In genomic region chr12:90729741-90730140, GRCh38 we compare ENCODE assay signal across 22 cellular contexts.
A peak's percentile ranks its signal among the peaks of the same experiment; 100 is the strongest.
DNase-seq lines count a peak whose midpoint lies in the region; ATAC-seq, FAIRE-seq and TF ChIP-seq lines count a peak whose summit lies in the region.
"Had no signal": no experiment of that assay in that cellular context is flagged by ENCODE, and none has a peak within 500 bp of the region (broad histone marks: within the 10 kb centered on the region; RNA-seq: fewer than 3 reads in every experiment).

No MANE protein-coding gene starts in this region.

- H3K4me3 ChIP-seq in ACC112 (ENCODE audit: low read depth, low read length) (no peak overlapping the region; the same call in 1 of the 2 replicates), bronchial epithelial cell (ENCODE audit: low read depth, low read length) (no peak overlapping the region)
- H3K4me3 ChIP-seq: A549, lower lobe of right lung, upper lobe of right lung had no signal

- H3K4me1 ChIP-seq in ACC112 (ENCODE audit: control insufficient read depth, insufficient read depth, low read length, unreplicated experiment) (peaks cover 17% of the 10 kb centered on the region), foreskin keratinocyte (no peaks in the 10 kb centered on the region)
- H3K4me1 ChIP-seq: A549, lower lobe of right lung, parathyroid adenoma, upper lobe of right lung had no signal

- no peaks in the 10 kb centered on the region for H3K36me3 ChIP-seq in ACC112 (ENCODE audit: insufficient read depth, low read length)
- no peaks in the 10 kb centered on the region for H3K36me3 ChIP-seq in bronchial epithelial cell (ENCODE audit: control insufficient read depth, insufficient read depth, low read length)
- H3K36me3 ChIP-seq: lower lobe of right lung, upper lobe of right lung had no signal

- H3K27ac ChIP-seq in ACC112 (ENCODE audit: low read depth, low read length) (peak overlapping the region; percentile 65; the same call in 1 of the 2 replicates), foreskin keratinocyte (no peak overlapping the region)
- H3K27ac ChIP-seq: A549, C4-2B, lower lobe of right lung, parathyroid adenoma, upper lobe of right lung had no signal

- H3K27me3 ChIP-seq in ACC112 (ENCODE audit: insufficient read depth, low read length) (no peaks in the 10 kb centered on the region), bronchial epithelial cell (ENCODE audit: control insufficient read depth, insufficient read depth, low read length) (no peaks in the 10 kb centered on the region), foreskin keratinocyte (no peaks in the 10 kb centered on the region)
- H3K27me3 ChIP-seq: upper lobe of right lung had no signal

- TF ChIP-seq CTCF in bronchial epithelial cell (IDR thresholded peaks at IDR 0.05; ENCODE audit: insufficient read depth, low read length, severe bottlenecking) = no peak
- no peak for TF ChIP-seq CTCF in foreskin keratinocyte (conservative IDR thresholded peaks at IDR 0.05)
- TF ChIP-seq CTCF in omental fat pad (IDR thresholded peaks at IDR 0.05) = no peak

- H2AFZ ChIP-seq in ACC112 (ENCODE audit: low read length, unreplicated experiment) = peak overlapping the region; percentile 75
- H2AFZ ChIP-seq: parathyroid adenoma had no signal

- no peak for FAIRE-seq in bronchial epithelial cell (lab: Jason Lieb, UNC)
- FAIRE-seq: A549, GM12891, keratinocyte had no signal

- no peaks in the 10 kb centered on the region for H3K79me2 ChIP-seq in ACC112 (ENCODE audit: control insufficient read depth, insufficient read depth, low read length, unreplicated experiment)
- H3K79me2 ChIP-seq: parathyroid adenoma had no signal

- DNase-seq in M059J (ENCODE audit: low read depth) (peak; percentile 58), bronchial epithelial cell (ENCODE audit: low read depth) (peak; percentile 75), foreskin keratinocyte (peak; percentile 54 to 84), omental fat pad (ENCODE audit: low spot score) (no peak)
- DNase-seq: activated B cell treated with CpG ODN at 0.5 μM for 24 hours; activated CD4-positive, alpha-beta memory T cell treated with anti-CD3 and anti-CD28 coated beads, Interleukin-2, amount 10 ng/mL, durations not matched to agents 7 days and 5 days; activated naive CD4-positive, alpha-beta T cell treated with anti-CD3 and anti-CD28 coated beads, Interleukin-2, amount 10 ng/mL, durations not matched to agents 7 days and 5 days; activated T-cell treated with anti-CD3 and anti-CD28 coated beads, Interleukin-2, amount 50 U/mL, for 24 hours; H7; lower lobe of right lung; NCI-H82; T-helper 2 cell; upper lobe of right lung had no signal

- ATAC-seq in foreskin keratinocyte = peak; percentile 81
- no peak for ATAC-seq in HG03469 (IDR thresholded peaks at IDR 0.05; ENCODE audit: unreplicated experiment)
- ATAC-seq in GM18498 (IDR thresholded peaks at IDR 0.05; ENCODE audit: unreplicated experiment) = no peak
- ATAC-seq in omental fat pad (ENCODE audit: low FRiP score) = no peak
- no peak for ATAC-seq in HG03354 (IDR thresholded peaks at IDR 0.05; ENCODE audit: poor library complexity, severe bottlenecking, unreplicated experiment)
- ATAC-seq: A549, lower lobe of right lung, upper lobe of right lung had no signal
